ENCODE assay signal across 8 cellular contexts in genomic region chr7:134126937-134127848, GRCh38. TPM values are rescaled to one million over a fixed set of nuclear protein-coding genes. Genes with fewer than 3 reads are reported as not detected.
DNase-seq lines count a peak whose midpoint lies in the region; ATAC-seq, FAIRE-seq and TF ChIP-seq lines count a peak whose summit lies in the region.

A gene with protein sequence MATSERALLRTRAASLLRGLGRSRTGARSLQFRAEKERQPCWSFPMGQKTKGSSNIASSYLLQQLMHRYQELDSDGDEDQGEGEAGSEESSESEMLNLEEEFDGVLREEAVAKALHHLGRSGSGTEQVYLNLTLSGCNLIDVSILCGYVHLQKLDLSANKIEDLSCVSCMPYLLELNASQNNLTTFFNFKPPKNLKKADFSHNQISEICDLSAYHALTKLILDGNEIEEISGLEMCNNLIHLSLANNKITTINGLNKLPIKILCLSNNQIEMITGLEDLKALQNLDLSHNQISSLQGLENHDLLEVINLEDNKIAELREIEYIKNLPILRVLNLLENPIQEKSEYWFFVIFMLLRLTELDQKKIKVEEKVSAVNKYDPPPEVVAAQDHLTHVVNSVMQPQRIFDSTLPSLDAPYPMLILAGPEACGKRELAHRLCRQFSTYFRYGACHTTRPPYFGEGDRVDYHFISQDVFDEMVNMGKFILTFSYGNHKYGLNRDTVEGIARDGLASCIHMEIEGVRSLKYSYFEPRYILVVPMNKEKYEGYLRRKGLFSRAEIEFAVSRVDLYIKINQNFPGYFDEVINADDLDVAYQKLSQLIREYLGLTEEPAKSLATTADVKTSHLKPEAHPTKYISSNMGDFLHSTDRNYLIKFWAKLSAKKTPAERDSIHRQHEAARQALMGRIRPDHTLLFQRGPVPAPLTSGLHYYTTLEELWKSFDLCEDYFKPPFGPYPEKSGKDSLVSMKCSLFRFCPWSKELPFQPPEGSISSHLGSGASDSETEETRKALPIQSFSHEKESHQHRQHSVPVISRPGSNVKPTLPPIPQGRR (plus strand): TSS chr7:134127340. CDS start chr7:134127368, 28 bp downstream.

- peak within 1 kb of the TSS in 3 of 4 donors; percentile 27 to 72 (median 55) for H3K4me3 ChIP-seq in adrenal gland
- H3K4me3 ChIP-seq in left ventricle myocardium inferior = peak within 1 kb of the TSS; percentile 83
- H3K4me3 ChIP-seq in transverse colon = peak within 1 kb of the TSS; percentile 45 to 73 (median 55)

- TF ChIP-seq POLR2A in GM12891 (IDR thresholded peaks at IDR 0.05; ENCODE audit: low read depth, low read length) (no peak), adrenal gland (IDR thresholded peaks at IDR 0.05) (no peak), transverse colon (IDR thresholded peaks at IDR 0.05) (no peak)

- no peak within 1 kb of the TSS for H3K27ac ChIP-seq in adrenal gland
- no peak within 1 kb of the TSS for H3K27ac ChIP-seq in left ventricle myocardium inferior (replicated peaks)
- H3K27ac ChIP-seq in transverse colon = no peak within 1 kb of the TSS

- FAIRE-seq in GM12891 (lab: Jason Lieb, UNC) = peak; percentile 88

- no peak for TF ChIP-seq EP300 in transverse colon (IDR thresholded peaks at IDR 0.05; ENCODE audit: low read depth)

- peak; percentile 99 for ATAC-seq in HG02840 (IDR thresholded peaks at IDR 0.05; ENCODE audit: low FRiP score, unreplicated experiment)

- H3K27me3 ChIP-seq in adrenal gland (no peaks in the 10 kb centered on the region), left ventricle myocardium inferior (ENCODE audit: low read depth) (peaks cover 20% of the 10 kb centered on the region), transverse colon (no peaks in the 10 kb centered on the region)

- in situ Hi-C loops in transverse colon (cut with MboI; ENCODE audit: low pct_ligation_motif_present in 1 of 4, low pct_unique_long_range_greater_than_20kb in 1 of 4, low sequenced_read_pairs in 3 of 4) = no loop called here

- intact Hi-C loops in adrenal gland (cut with DNase I) = no loop called here
- intact Hi-C loops in left ventricle myocardium inferior (cut with micrococcal nuclease) = no loop called here
- intact Hi-C loops in posterior cingulate gyrus (cut with DNase I) = loop anchor here (5.0 kb wide), 1 partner anchor 190 kb away; the partner anchor contains the start of gene SLC35B4
- intact Hi-C loops in transverse colon (cut with DNase I; ENCODE audit: low total_unique reads) = no loop called here

- TF ChIP-seq CTCF in adrenal gland (IDR thresholded peaks at IDR 0.05) (no peak), left ventricle myocardium inferior (IDR thresholded peaks at IDR 0.05; ENCODE audit: borderline replicate concordance) (no peak), transverse colon (IDR thresholded peaks at IDR 0.05) (no peak)

- H3K36me3 ChIP-seq in adrenal gland (replicated peaks in 1 of 2) (no peaks in the 10 kb centered on the region), left ventricle myocardium inferior (no peaks in the 10 kb centered on the region), transverse colon (no peaks in the 10 kb centered on the region)

- peaks cover 2 to 5% of the 10 kb centered on the region in 2 donors for H3K4me1 ChIP-seq in adrenal gland (replicated peaks in 1 of 2)
- H3K4me1 ChIP-seq in left ventricle myocardium inferior = peaks cover 14% of the 10 kb centered on the region
- peaks cover 0 to 12% (median 6%) of the 10 kb centered on the region in 4 donors for H3K4me1 ChIP-seq in transverse colon

- H3K9me3 ChIP-seq in adrenal gland (replicated peaks in 1 of 3) (no peaks in the 10 kb centered on the region), left ventricle myocardium inferior (replicated peaks) (no peaks in the 10 kb centered on the region), transverse colon (no peaks in the 10 kb centered on the region)

- 2 to 5% (median 3%) methylated on average over 32 to 46 of the region's 46 CpGs for WGBS in adrenal gland, 4 donors
- 1 to 6% methylated on average over 16 to 46 of the region's 46 CpGs for WGBS in transverse colon (ENCODE audit: low coverage in 1 of 2), 2 donors

- DNase-seq in GM12891 (ENCODE audit: insufficient read length, low spot score) (peak; percentile 77), NCI-H1417 treated with DMSO at 0.1 percent for 48 hours (lab: John Stamatoyannopoulos, UW) (peak; percentile 45), T follicular helper cell (ENCODE audit: low read depth) (peak; percentile 67), adrenal gland (peak; percentile 75 to 90 (median 87)), left ventricle myocardium inferior (peak; percentile 83), posterior cingulate gyrus (peak; percentile 80 to 98 (median 88)), transverse colon (peak; percentile 82)

TF ChIP-seq in GM12891, 5 proteins besides CTCF, POLR2A, EP300 and RAD21:
- peak; percentile 30 for TF ChIP-seq SPI1 (IDR thresholded peaks at IDR 0.05; ENCODE audit: low read depth, low read length)
- TF ChIP-seq TAF1 (IDR thresholded peaks at IDR 0.05; ENCODE audit: low read depth, low read length) = no peak
TF ChIP-seq in GM12891: peak in this region for 1.

RNA-seq across cellular contexts. Expression of the gene that starts here (rescaled TPM):
- 0.14 TPM for polyA plus RNA-seq in GM12891 (2012; ENCODE audit: low read depth, missing spikeins)
- total RNA-seq in adrenal gland (1 to 10 TPM in 1 of 8 donors, under 1 TPM in 7; 0.14 to 1.4 (median 0.53) TPM), left ventricle myocardium inferior (0.19 TPM), transverse colon (1 to 10 TPM in 2 of 4 donors, under 1 TPM in 2; 0.48 to 9.4 (median 3.3) TPM)
- 1 to 10 TPM in 1 of 3 donors, under 1 TPM in 2; 0.24 to 1.4 (median 0.26) TPM for polyA plus RNA-seq in adrenal gland

Comparison
In these comparisons a context has a peak if more than half of its experiments do, and no peak if none do; other contexts are left out.
1. Peak in DNase-seq and H3K4me3 ChIP-seq in left ventricle myocardium inferior; RNA of the gene not detected or under 1 TPM.